ENCODE assay signal across 10 cellular contexts in the genomic region with DNA sequence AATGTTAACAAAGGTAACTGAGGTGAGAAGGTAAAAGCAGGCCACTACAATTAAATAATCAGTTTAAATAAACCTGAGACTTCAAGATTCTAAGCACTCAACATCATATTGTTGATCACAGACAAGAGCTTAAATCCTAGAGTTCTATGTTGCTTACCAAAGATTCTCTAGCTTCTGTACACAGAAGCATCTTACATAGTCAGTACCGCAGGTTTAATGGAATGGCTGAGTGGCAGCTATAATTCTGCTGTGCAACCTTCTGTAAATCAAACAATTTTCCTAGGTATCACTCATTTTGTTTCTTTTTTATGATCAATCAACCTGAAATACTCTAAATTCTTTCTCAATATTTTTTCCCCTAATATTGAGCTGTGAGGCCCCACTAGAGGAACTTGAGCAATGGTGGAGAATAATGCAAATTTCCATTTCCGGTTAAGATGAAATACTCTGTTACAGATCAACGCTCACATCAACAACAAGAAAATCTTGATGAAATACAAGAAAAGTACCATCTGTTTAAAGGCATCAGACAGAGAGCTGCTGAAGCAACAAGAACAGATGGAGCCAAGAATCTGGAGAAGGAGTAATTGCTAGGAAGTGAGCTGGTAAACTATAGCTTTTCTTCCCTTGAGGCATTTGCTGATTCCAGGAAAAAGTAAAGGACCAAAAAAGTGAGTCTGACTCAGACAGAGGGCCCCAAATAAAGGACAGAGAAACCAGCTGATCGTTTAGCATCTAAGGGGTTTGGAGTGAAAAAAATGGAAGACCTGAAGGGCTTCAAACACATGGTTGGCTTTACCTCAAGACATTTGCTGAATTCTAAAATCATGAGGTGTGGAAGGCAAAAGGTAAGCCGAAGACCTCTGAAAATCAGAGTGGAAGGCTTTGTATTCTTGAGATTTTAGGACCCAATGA. TPM values are rescaled to one million over a fixed set of nuclear protein-coding genes. Genes with fewer than 3 reads are reported as not detected.
DNase-seq lines count a peak whose midpoint lies in the region; ATAC-seq lines count a peak whose summit lies in the region.
"Had no signal": no experiment of that assay in that cellular context is flagged by ENCODE, and none has a peak within 500 bp of the region (broad histone marks: within the 10 kb centered on the region; RNA-seq: fewer than 3 reads in every experiment).

No MANE protein-coding gene starts in this region.

- H3K36me3 ChIP-seq in neuronal stem cell (replicated peaks in 1 of 2; ENCODE audit: control insufficient read depth in 2 of 2, insufficient read depth in 2 of 2, low read length in 2 of 2), result peaks cover 0 to 26% of the 10 kb centered on the region in 2 donors

- no peak overlapping the region for H3K18ac ChIP-seq in neuronal stem cell (ENCODE audit: low read length)

- H2BK12ac ChIP-seq in neuronal stem cell (ENCODE audit: low read length), result no peak overlapping the region

- H3K23ac ChIP-seq in neuronal stem cell (ENCODE audit: low read depth, low read length, poor library complexity), result no peak overlapping the region

- H3K27ac ChIP-seq in neuronal stem cell (replicated peaks; ENCODE audit: low read length), result no peak overlapping the region
- H3K27ac ChIP-seq: epithelial cell of prostate, VCaP had no signal

- H3K4me3 ChIP-seq in neuronal stem cell (ENCODE audit: low read length in 2 of 2), result no peak overlapping the region

- H4K91ac ChIP-seq in neuronal stem cell (ENCODE audit: low read depth, low read length, poor library complexity), result no peak overlapping the region

- no peak overlapping the region for H3K4me2 ChIP-seq in neuronal stem cell (ENCODE audit: insufficient read depth, low read length, poor library complexity, severe bottlenecking)

- H3K79me1 ChIP-seq in neuronal stem cell (ENCODE audit: low read depth, low read length), result no peaks in the 10 kb centered on the region

- H2AK5ac ChIP-seq in neuronal stem cell (ENCODE audit: low read depth, low read length), result no peak overlapping the region

- no peak overlapping the region for H4K8ac ChIP-seq in neuronal stem cell (ENCODE audit: low read depth, low read length)

- no peak overlapping the region for H2BK120ac ChIP-seq in neuronal stem cell (ENCODE audit: low read depth, low read length)

- DNase-seq in germinal center (ENCODE audit: low spot score) (peak; percentile 60), neuronal stem cell (ENCODE audit: low spot score) (no peak), NCI-H128 (lab: John Stamatoyannopoulos, UW; ENCODE audit: unreplicated experiment) (no peak), NCI-H1694 treated with DMSO at 0.1 percent for 48 hours (lab: John Stamatoyannopoulos, UW) (no peak), NCI-H510A (lab: John Stamatoyannopoulos, UW) (no peak)

- no peak overlapping the region for H3K14ac ChIP-seq in neuronal stem cell (ENCODE audit: low read length)

- H2AFZ ChIP-seq in neuronal stem cell (ENCODE audit: low read length), result no peak overlapping the region

- H3K4ac ChIP-seq in neuronal stem cell (ENCODE audit: low read length), result no peak overlapping the region

- no peak overlapping the region for H3K9ac ChIP-seq in neuronal stem cell (ENCODE audit: low read depth, low read length, poor library complexity)

- H3K9me3 ChIP-seq in neuronal stem cell (replicated peaks in 1 of 2; ENCODE audit: control insufficient read depth in 2 of 2, insufficient read depth in 1 of 2, low read depth in 1 of 2, low read length in 2 of 2), result peaks cover 0 to 3% of the 10 kb centered on the region in 2 donors

- no peak overlapping the region for H2BK5ac ChIP-seq in neuronal stem cell (ENCODE audit: low read length)

- H3K4me1 ChIP-seq in neuronal stem cell (ENCODE audit: control insufficient read depth in 2 of 2, insufficient read depth in 1 of 2, low read depth in 1 of 2, low read length in 2 of 2), result no peaks in the 10 kb centered on the region

- ATAC-seq in GM18498 (IDR thresholded peaks at IDR 0.05; ENCODE audit: unreplicated experiment), result peak; percentile 96
- peak; percentile 93 for ATAC-seq in GM21528 (IDR thresholded peaks at IDR 0.05; ENCODE audit: low FRiP score, unreplicated experiment)
- peak; percentile 97 for ATAC-seq in HG03520 (IDR thresholded peaks at IDR 0.05; ENCODE audit: unreplicated experiment)

- no CpG with 5 or more reads among the region's 5 CpGs for WGBS in neuronal stem cell (ENCODE audit: extremely low coverage in 2 of 2, insufficient read length in 2 of 2, insufficient replicate concordance in 1 of 2), 2 donors

- H2BK15ac ChIP-seq in neuronal stem cell (ENCODE audit: low read length), result no peak overlapping the region

- H3K27me3 ChIP-seq in neuronal stem cell (ENCODE audit: control insufficient read depth in 3 of 3, insufficient read depth in 3 of 3, low read depth in 1 of 3, low read length in 3 of 3), result no peaks in the 10 kb centered on the region

RNA-seq across cellular contexts. Expression of gene PNPLA8, which starts 22.6 kb away (rescaled TPM):
- polyA plus RNA-seq in neuronal stem cell (2013, experiment 1 of 2), result 16.0 TPM
- 16.5 TPM for polyA plus RNA-seq in neuronal stem cell (2013, experiment 2 of 2)

RNA-seq across cellular contexts. Expression of gene NRCAM, which starts 47.1 kb away (rescaled TPM):
- 39.5 TPM for polyA plus RNA-seq in neuronal stem cell (2013, experiment 1 of 2)
- polyA plus RNA-seq in neuronal stem cell (2013, experiment 2 of 2), result 39.3 TPM
